9 cellular contexts compared by ENCODE assay signal in genomic region chr11:189843-190311, GRCh38. TPM values are rescaled to one million over a fixed set of nuclear protein-coding genes. Genes with fewer than 3 reads are reported as not detected.
DNase-seq lines count a peak whose midpoint lies in the region; ATAC-seq and TF ChIP-seq lines count a peak whose summit lies in the region.
"Not testable (repeated sequence)": the region's sequence is repeated elsewhere in the genome, so short reads cannot be mapped to it uniquely, and the experiment has no call there.
"Had no signal": no experiment of that assay in that cellular context is flagged by ENCODE, and none has a peak within 500 bp of the region (broad histone marks: within the 10 kb centered on the region; RNA-seq: fewer than 3 reads in every experiment).

No MANE protein-coding gene starts in this region.

- ATAC-seq in GM18870 (IDR thresholded peaks at IDR 0.05; ENCODE audit: unreplicated experiment) (peak; percentile 73), GM23338 (peak; percentile 80), HG03196 (IDR thresholded peaks at IDR 0.05; ENCODE audit: unreplicated experiment) (peak; percentile 73)

- not testable (repeated sequence) for H3K27ac ChIP-seq in GM23338 (ENCODE audit: low read depth)

- H3K36me3 ChIP-seq in GM23338 (ENCODE audit: insufficient read depth) = not testable (repeated sequence)

- not testable (repeated sequence) for H3K4me3 Mint-ChIP-seq in GM23338; activated T-helper 2 cell treated with anti-CD3 and anti-CD28 coated beads, Interferon-gamma antibody, Interleukin-2, Interleukin-4, amounts not matched to agents 10 μg/mL and 5 μg/mL and 100 μg/mL, durations not matched to agents 14 hours and 24 hours and 36 hours (ENCODE audit: low read depth); glutamatergic neuron (ENCODE audit: unreplicated experiment); osteocyte (ENCODE audit: unreplicated experiment)

- not testable (repeated sequence) for H3K79me2 ChIP-seq in GM23338 (replicated peaks; ENCODE audit: insufficient read depth)

- DNase-seq in GM23338 (ENCODE audit: low spot score); osteocyte (ENCODE audit: extremely low spot score, unreplicated experiment): not testable (repeated sequence)
- DNase-seq in T-helper 1 cell (peak in 3 of 5 donors; percentile 25 to 49 (median 30)), glutamatergic neuron (peak; percentile 45)
- peak; percentile 28 for DNase-seq in activated T-helper 2 cell treated with anti-CD3 and anti-CD28 coated beads, Interferon-gamma antibody, Interleukin-2, Interleukin-4, amounts not matched to agents 10 μg/mL and 5 μg/mL and 100 μg/mL, durations not matched to agents 14 hours and 24 hours and 36 hours (ENCODE audit: low spot score)

- H3K27me3 Mint-ChIP-seq in GM23338 (ENCODE audit: insufficient read depth, low read depth, poor library complexity); activated T-helper 2 cell treated with anti-CD3 and anti-CD28 coated beads, Interferon-gamma antibody, Interleukin-2, Interleukin-4, amounts not matched to agents 10 μg/mL and 5 μg/mL and 100 μg/mL, durations not matched to agents 14 hours and 24 hours and 36 hours (ENCODE audit: low read depth); glutamatergic neuron (ENCODE audit: unreplicated experiment); osteocyte (ENCODE audit: unreplicated experiment): not testable (repeated sequence)

- H3K9me3 Mint-ChIP-seq in GM23338 = peaks cover 17% of the 10 kb centered on the region
- not testable (repeated sequence) for H3K9me3 Mint-ChIP-seq in activated T-helper 2 cell treated with anti-CD3 and anti-CD28 coated beads, Interferon-gamma antibody, Interleukin-2, Interleukin-4, amounts not matched to agents 10 μg/mL and 5 μg/mL and 100 μg/mL, durations not matched to agents 14 hours and 24 hours and 36 hours; glutamatergic neuron (ENCODE audit: unreplicated experiment); osteocyte (ENCODE audit: unreplicated experiment)

- intact Hi-C loops in activated T-helper 2 cell treated with anti-CD3 and anti-CD28 coated beads, Interferon-gamma antibody, Interleukin-2, Interleukin-4, amounts not matched to agents 10 μg/mL and 5 μg/mL and 100 μg/mL, durations not matched to agents 14 hours and 24 hours and 36 hours (cut with micrococcal nuclease) = not testable (repeated sequence)

- H3K27ac Mint-ChIP-seq in GM23338; activated T-helper 2 cell treated with anti-CD3 and anti-CD28 coated beads, Interferon-gamma antibody, Interleukin-2, Interleukin-4, amounts not matched to agents 10 μg/mL and 5 μg/mL and 100 μg/mL, durations not matched to agents 14 hours and 24 hours and 36 hours; glutamatergic neuron (ENCODE audit: unreplicated experiment); osteocyte (ENCODE audit: unreplicated experiment): not testable (repeated sequence)

- H3K27me3 ChIP-seq in GM23338 (ENCODE audit: insufficient read depth) = not testable (repeated sequence)

- not testable (repeated sequence) for H3K36me3 Mint-ChIP-seq in GM23338 (ENCODE audit: low read depth); activated T-helper 2 cell treated with anti-CD3 and anti-CD28 coated beads, Interferon-gamma antibody, Interleukin-2, Interleukin-4, amounts not matched to agents 10 μg/mL and 5 μg/mL and 100 μg/mL, durations not matched to agents 14 hours and 24 hours and 36 hours (ENCODE audit: low read depth); glutamatergic neuron (ENCODE audit: unreplicated experiment); osteocyte (ENCODE audit: unreplicated experiment)

- H4K20me1 ChIP-seq in GM23338 (replicated peaks; ENCODE audit: insufficient read depth) = not testable (repeated sequence)

- H2AFZ ChIP-seq in GM23338 = not testable (repeated sequence)

- H3K4me1 Mint-ChIP-seq in GM23338; activated T-helper 2 cell treated with anti-CD3 and anti-CD28 coated beads, Interferon-gamma antibody, Interleukin-2, Interleukin-4, amounts not matched to agents 10 μg/mL and 5 μg/mL and 100 μg/mL, durations not matched to agents 14 hours and 24 hours and 36 hours (ENCODE audit: low read depth); glutamatergic neuron (ENCODE audit: low read depth, unreplicated experiment); osteocyte (ENCODE audit: unreplicated experiment): not testable (repeated sequence)

- H3K4me2 ChIP-seq in GM23338 = not testable (repeated sequence)

- not testable (repeated sequence) for H3K9me2 ChIP-seq in GM23338 (ENCODE audit: insufficient read depth)

- TF ChIP-seq CTCF in GM23338 (conservative IDR thresholded peaks at IDR 0.05; ENCODE audit: low read depth in 2 of 2) (peak in 1 of 2 experiments; percentile 26; a peak in 2 of 4 replicates), glutamatergic neuron (IDR thresholded peaks at IDR 0.05; ENCODE audit: partially characterized antibody, unreplicated experiment) (peak; percentile 57), osteocyte (IDR thresholded peaks at IDR 0.05) (peak; percentile 22)

- not testable (repeated sequence) for H3F3A ChIP-seq in GM23338 (replicated peaks; ENCODE audit: low read depth)

- not testable (repeated sequence) for H3K4me3 ChIP-seq in GM23338

- not testable (repeated sequence) for H3K4me1 ChIP-seq in GM23338 (ENCODE audit: insufficient read depth)

RNA-seq across cellular contexts. Expression of gene SCGB1C1, which starts 3.0 kb away (rescaled TPM):
- not detected in 2 replicates for total RNA-seq in GM23338 (2014; rRNA removed; shearing (Covaris generic))
- polyA plus RNA-seq in GM23338 (2016; fragmentation: Nextera tagmentation; extraction: Ambion mirVana) = not detected in 2 replicates
- total RNA-seq in activated T-helper 2 cell treated with anti-CD3 and anti-CD28 coated beads, Interferon-gamma antibody, Interleukin-2, Interleukin-4, amounts not matched to agents 10 μg/mL and 5 μg/mL and 100 μg/mL, durations not matched to agents 14 hours and 24 hours and 36 hours = not detected in 2 replicates
- total RNA-seq in glutamatergic neuron (ENCODE audit: unreplicated experiment) (not detected), osteocyte (not detected in 2 replicates)
- total RNA-seq: mesenteric fat pad, Peyer's patch had no signal

RNA-seq across cellular contexts. Expression of gene BET1L, which starts 17.3 kb away (rescaled TPM):
- total RNA-seq in GM23338 (2014; rRNA removed; shearing (Covaris generic)) = 19.5 and 20.5 TPM in 2 replicates
- 15.2 and 22.8 TPM in 2 replicates for polyA plus RNA-seq in GM23338 (2016; fragmentation: Nextera tagmentation; extraction: Ambion mirVana)
- total RNA-seq in activated T-helper 2 cell treated with anti-CD3 and anti-CD28 coated beads, Interferon-gamma antibody, Interleukin-2, Interleukin-4, amounts not matched to agents 10 μg/mL and 5 μg/mL and 100 μg/mL, durations not matched to agents 14 hours and 24 hours and 36 hours = 43.7 and 46.3 TPM in 2 replicates
- 45.5 TPM for total RNA-seq in glutamatergic neuron (ENCODE audit: unreplicated experiment)
- 54.6 and 59.3 TPM in 2 replicates for total RNA-seq in osteocyte

RNA-seq across cellular contexts. Expression of gene RIC8A, which starts 17.6 kb away (rescaled TPM):
- 65.5 and 81.3 TPM in 2 replicates for total RNA-seq in GM23338 (2014; rRNA removed; shearing (Covaris generic))
- polyA plus RNA-seq in GM23338 (2016; fragmentation: Nextera tagmentation; extraction: Ambion mirVana) = 23.6 and 27.3 TPM in 2 replicates
- 109 and 110 TPM in 2 replicates for total RNA-seq in activated T-helper 2 cell treated with anti-CD3 and anti-CD28 coated beads, Interferon-gamma antibody, Interleukin-2, Interleukin-4, amounts not matched to agents 10 μg/mL and 5 μg/mL and 100 μg/mL, durations not matched to agents 14 hours and 24 hours and 36 hours
- 95.5 TPM for total RNA-seq in glutamatergic neuron (ENCODE audit: unreplicated experiment)
- 105 and 125 TPM in 2 replicates for total RNA-seq in osteocyte

RNA-seq across cellular contexts. Expression of gene SIRT3, which starts 46.3 kb away (rescaled TPM):
- 5.2 and 7.0 TPM in 2 replicates for total RNA-seq in GM23338 (2014; rRNA removed; shearing (Covaris generic))
- polyA plus RNA-seq in GM23338 (2016; fragmentation: Nextera tagmentation; extraction: Ambion mirVana) = 8.9 and 11.4 TPM in 2 replicates
- total RNA-seq in activated T-helper 2 cell treated with anti-CD3 and anti-CD28 coated beads, Interferon-gamma antibody, Interleukin-2, Interleukin-4, amounts not matched to agents 10 μg/mL and 5 μg/mL and 100 μg/mL, durations not matched to agents 14 hours and 24 hours and 36 hours = 17.0 and 17.3 TPM in 2 replicates
- total RNA-seq in glutamatergic neuron (ENCODE audit: unreplicated experiment) = 23.6 TPM
- 23.2 and 25.7 TPM in 2 replicates for total RNA-seq in osteocyte

RNA-seq across cellular contexts. Expression of gene PSMD13, which starts 46.9 kb away (rescaled TPM):
- 99.9 and 111 TPM in 2 replicates for total RNA-seq in GM23338 (2014; rRNA removed; shearing (Covaris generic))
- polyA plus RNA-seq in GM23338 (2016; fragmentation: Nextera tagmentation; extraction: Ambion mirVana) = 114 and 116 TPM in 2 replicates
- total RNA-seq in activated T-helper 2 cell treated with anti-CD3 and anti-CD28 coated beads, Interferon-gamma antibody, Interleukin-2, Interleukin-4, amounts not matched to agents 10 μg/mL and 5 μg/mL and 100 μg/mL, durations not matched to agents 14 hours and 24 hours and 36 hours = 255 and 258 TPM in 2 replicates
- total RNA-seq in glutamatergic neuron (ENCODE audit: unreplicated experiment) (136 TPM), osteocyte (115 and 126 TPM in 2 replicates)
